ENCODE assay signal across 1 cellular context in the genomic region with DNA sequence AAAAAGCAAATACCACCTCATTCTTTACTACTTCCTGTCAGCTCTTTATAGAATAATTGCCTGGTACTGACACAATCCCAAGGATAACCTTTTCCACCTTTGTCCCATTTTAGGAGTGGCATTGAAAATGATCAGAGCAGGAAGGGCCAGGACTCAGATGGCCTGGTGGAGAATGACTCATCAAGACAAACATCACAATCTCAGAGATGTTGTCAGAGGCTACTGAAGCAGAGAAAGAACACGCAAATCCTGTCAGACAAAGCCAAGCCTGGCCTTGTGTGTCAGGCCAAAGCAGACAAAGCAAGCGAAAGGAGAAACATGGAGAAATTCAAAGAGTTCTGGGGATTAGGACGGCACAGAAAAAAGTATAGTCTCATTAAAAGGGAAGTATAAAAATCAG.
TF ChIP-seq lines count a peak whose summit lies in the region.

No MANE protein-coding gene starts in this region.

TF ChIP-seq in HepG2, 621 proteins besides CTCF, POLR2A, EP300 and RAD21 (continued from another document and continues in another):
- TF ChIP-seq, protein P1, sequence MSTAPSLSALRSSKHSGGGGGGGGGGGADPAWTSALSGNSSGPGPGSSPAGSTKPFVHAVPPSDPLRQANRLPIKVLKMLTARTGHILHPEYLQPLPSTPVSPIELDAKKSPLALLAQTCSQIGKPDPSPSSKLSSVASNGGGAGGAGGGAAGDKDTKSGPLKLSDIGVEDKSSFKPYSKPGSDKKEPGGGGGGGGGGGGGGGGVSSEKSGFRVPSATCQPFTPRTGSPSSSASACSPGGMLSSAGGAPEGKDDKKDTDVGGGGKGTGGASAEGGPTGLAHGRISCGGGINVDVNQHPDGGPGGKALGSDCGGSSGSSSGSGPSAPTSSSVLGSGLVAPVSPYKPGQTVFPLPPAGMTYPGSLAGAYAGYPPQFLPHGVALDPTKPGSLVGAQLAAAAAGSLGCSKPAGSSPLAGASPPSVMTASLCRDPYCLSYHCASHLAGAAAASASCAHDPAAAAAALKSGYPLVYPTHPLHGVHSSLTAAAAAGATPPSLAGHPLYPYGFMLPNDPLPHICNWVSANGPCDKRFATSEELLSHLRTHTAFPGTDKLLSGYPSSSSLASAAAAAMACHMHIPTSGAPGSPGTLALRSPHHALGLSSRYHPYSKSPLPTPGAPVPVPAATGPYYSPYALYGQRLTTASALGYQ (CRISPR knock-in tag; IDR thresholded peaks at IDR 0.05) = peak; percentile 94; the same call in 1 of the 2 replicates
- TF ChIP-seq ZNF350 (CRISPR knock-in tag; IDR thresholded peaks at IDR 0.05; ENCODE audit: borderline replicate concordance, low read depth) (peak; percentile 66; the same call in 1 of the 2 replicates), MAFG (CRISPR knock-in tag; IDR thresholded peaks at IDR 0.05) (no peak), HES4 (CRISPR knock-in tag; IDR thresholded peaks at IDR 0.05; ENCODE audit: borderline replicate concordance) (no peak), ZNF12 (CRISPR knock-in tag; IDR thresholded peaks at IDR 0.05) (peak; percentile 60; the same call in 1 of the 2 replicates), KDM4B (CRISPR knock-in tag; IDR thresholded peaks at IDR 0.05) (peak; percentile 69; the same call in 1 of the 2 replicates), SIN3A (IDR thresholded peaks at IDR 0.05; ENCODE audit: borderline replicate concordance, low read depth, low read length) (0 out of 2 replicates have a peak, but pooled peaks have one; percentile 46), TBX3 (IDR thresholded peaks at IDR 0.05; ENCODE audit: borderline replicate concordance) (peak; percentile 36; the same call in 1 of the 2 replicates), KDM1A (CRISPR knock-in tag; IDR thresholded peaks at IDR 0.05) (no peak), ZNF7 (CRISPR knock-in tag; IDR thresholded peaks at IDR 0.05) (0 out of 2 replicates have a peak, but pooled peaks have one; percentile 1), NFATC3 (CRISPR knock-in tag; IDR thresholded peaks at IDR 0.05) (no peak), DNMT3B (CRISPR knock-in tag; conservative IDR thresholded peaks at IDR 0.05) (peak; percentile 57; the same call in 1 of the 2 replicates), BCL6 (CRISPR knock-in tag; IDR thresholded peaks at IDR 0.05) (peak; percentile 81), ZNF430 (CRISPR knock-in tag; IDR thresholded peaks at IDR 0.05) (peak; percentile 41; the same call in 1 of the 2 replicates), ELF4 (CRISPR knock-in tag; IDR thresholded peaks at IDR 0.05; ENCODE audit: borderline replicate concordance) (no peak), NCOR1 (IDR thresholded peaks at IDR 0.05; ENCODE audit: borderline replicate concordance, low read length) (peak; percentile 28; the same call in 1 of the 2 replicates), SP5 (CRISPR knock-in tag; IDR thresholded peaks at IDR 0.05; ENCODE audit: borderline replicate concordance, low read depth) (peak; percentile 84), ZNF678 (CRISPR knock-in tag; IDR thresholded peaks at IDR 0.05) (no peak), AGO2 (optimal IDR thresholded peaks at IDR 0.05; ENCODE audit: low read depth, low read length) (no peak), ZNF577 (CRISPR knock-in tag; IDR thresholded peaks at IDR 0.05; ENCODE audit: borderline replicate concordance, low read depth) (no peak), FOXK2 (IDR thresholded peaks at IDR 0.05) (no peak), BHLHE40 (IDR thresholded peaks at IDR 0.05; ENCODE audit: low read length) (no peak), MAFF (IDR thresholded peaks at IDR 0.05; ENCODE audit: low read depth, low read length) (no peak), NKX3-1 (CRISPR knock-in tag; IDR thresholded peaks at IDR 0.05) (no peak), KLF9 (CRISPR knock-in tag; IDR thresholded peaks at IDR 0.05; ENCODE audit: low read depth) (no peak), ZNF253 (CRISPR knock-in tag; IDR thresholded peaks at IDR 0.05; ENCODE audit: borderline replicate concordance) (no peak), SPEN (CRISPR knock-in tag; IDR thresholded peaks at IDR 0.05; ENCODE audit: low read depth) (no peak), ZFP62 (CRISPR knock-in tag; IDR thresholded peaks at IDR 0.05) (no peak), ZFX (CRISPR knock-in tag; IDR thresholded peaks at IDR 0.05; ENCODE audit: low read depth) (peak; percentile 63; the same call in 1 of the 2 replicates), ZFP82 (CRISPR knock-in tag; IDR thresholded peaks at IDR 0.05; ENCODE audit: borderline replicate concordance) (no peak), SYNCRIP (IDR thresholded peaks at IDR 0.05; ENCODE audit: insufficient read depth, low read depth, low read length) (no peak), PLRG1 (conservative IDR thresholded peaks at IDR 0.05) (no peak), ZMYM4 (CRISPR knock-in tag; IDR thresholded peaks at IDR 0.05) (peak; percentile 80), ARID2 (CRISPR knock-in tag; IDR thresholded peaks at IDR 0.05; ENCODE audit: borderline replicate concordance) (no peak), FIP1L1 (IDR thresholded peaks at IDR 0.05; ENCODE audit: borderline replicate concordance, insufficient read depth, low read depth, low read length) (no peak), ZNF501 (CRISPR knock-in tag; IDR thresholded peaks at IDR 0.05) (0 out of 2 replicates have a peak, but pooled peaks have one; percentile 45), SNRNP70 (IDR thresholded peaks at IDR 0.05; ENCODE audit: low read depth, low read length) (no peak), SP140L (CRISPR knock-in tag; IDR thresholded peaks at IDR 0.05; ENCODE audit: borderline replicate concordance) (no peak), SP4 (CRISPR knock-in tag; IDR thresholded peaks at IDR 0.05) (no peak), HMGA1 (CRISPR knock-in tag; conservative IDR thresholded peaks at IDR 0.05) (no peak), NFE2L2 (IDR thresholded peaks at IDR 0.05; ENCODE audit: low read length) (peak; percentile 74; the same call in 1 of the 2 replicates), TBP (CRISPR knock-in tag; IDR thresholded peaks at IDR 0.05) (no peak), ZNF703 (CRISPR knock-in tag; IDR thresholded peaks at IDR 0.05; ENCODE audit: borderline replicate concordance) (no peak), MED13 (CRISPR knock-in tag; IDR thresholded peaks at IDR 0.05) (0 out of 2 replicates have a peak, but pooled peaks have one; percentile 62)
- TF ChIP-seq, protein P2, sequence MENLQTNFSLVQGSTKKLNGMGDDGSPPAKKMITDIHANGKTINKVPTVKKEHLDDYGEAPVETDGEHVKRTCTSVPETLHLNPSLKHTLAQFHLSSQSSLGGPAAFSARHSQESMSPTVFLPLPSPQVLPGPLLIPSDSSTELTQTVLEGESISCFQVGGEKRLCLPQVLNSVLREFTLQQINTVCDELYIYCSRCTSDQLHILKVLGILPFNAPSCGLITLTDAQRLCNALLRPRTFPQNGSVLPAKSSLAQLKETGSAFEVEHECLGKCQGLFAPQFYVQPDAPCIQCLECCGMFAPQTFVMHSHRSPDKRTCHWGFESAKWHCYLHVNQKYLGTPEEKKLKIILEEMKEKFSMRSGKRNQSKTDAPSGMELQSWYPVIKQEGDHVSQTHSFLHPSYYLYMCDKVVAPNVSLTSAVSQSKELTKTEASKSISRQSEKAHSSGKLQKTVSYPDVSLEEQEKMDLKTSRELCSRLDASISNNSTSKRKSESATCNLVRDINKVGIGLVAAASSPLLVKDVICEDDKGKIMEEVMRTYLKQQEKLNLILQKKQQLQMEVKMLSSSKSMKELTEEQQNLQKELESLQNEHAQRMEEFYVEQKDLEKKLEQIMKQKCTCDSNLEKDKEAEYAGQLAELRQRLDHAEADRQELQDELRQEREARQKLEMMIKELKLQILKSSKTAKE (CRISPR knock-in tag; IDR thresholded peaks at IDR 0.05; ENCODE audit: borderline replicate concordance) = peak; percentile 74
- TF ChIP-seq, protein P3, sequence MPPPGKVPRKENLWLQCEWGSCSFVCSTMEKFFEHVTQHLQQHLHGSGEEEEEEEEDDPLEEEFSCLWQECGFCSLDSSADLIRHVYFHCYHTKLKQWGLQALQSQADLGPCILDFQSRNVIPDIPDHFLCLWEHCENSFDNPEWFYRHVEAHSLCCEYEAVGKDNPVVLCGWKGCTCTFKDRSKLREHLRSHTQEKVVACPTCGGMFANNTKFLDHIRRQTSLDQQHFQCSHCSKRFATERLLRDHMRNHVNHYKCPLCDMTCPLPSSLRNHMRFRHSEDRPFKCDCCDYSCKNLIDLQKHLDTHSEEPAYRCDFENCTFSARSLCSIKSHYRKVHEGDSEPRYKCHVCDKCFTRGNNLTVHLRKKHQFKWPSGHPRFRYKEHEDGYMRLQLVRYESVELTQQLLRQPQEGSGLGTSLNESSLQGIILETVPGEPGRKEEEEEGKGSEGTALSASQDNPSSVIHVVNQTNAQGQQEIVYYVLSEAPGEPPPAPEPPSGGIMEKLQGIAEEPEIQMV (CRISPR knock-in tag; IDR thresholded peaks at IDR 0.05; ENCODE audit: low read depth) = no peak
- TF ChIP-seq, protein P4, sequence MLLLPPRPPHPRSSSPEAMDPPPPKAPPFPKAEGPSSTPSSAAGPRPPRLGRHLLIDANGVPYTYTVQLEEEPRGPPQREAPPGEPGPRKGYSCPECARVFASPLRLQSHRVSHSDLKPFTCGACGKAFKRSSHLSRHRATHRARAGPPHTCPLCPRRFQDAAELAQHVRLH (CRISPR knock-in tag; IDR thresholded peaks at IDR 0.05; ENCODE audit: borderline replicate concordance, low read depth) = peak; percentile 30; the same call in 1 of the 2 replicates
- TF ChIP-seq, protein P5, sequence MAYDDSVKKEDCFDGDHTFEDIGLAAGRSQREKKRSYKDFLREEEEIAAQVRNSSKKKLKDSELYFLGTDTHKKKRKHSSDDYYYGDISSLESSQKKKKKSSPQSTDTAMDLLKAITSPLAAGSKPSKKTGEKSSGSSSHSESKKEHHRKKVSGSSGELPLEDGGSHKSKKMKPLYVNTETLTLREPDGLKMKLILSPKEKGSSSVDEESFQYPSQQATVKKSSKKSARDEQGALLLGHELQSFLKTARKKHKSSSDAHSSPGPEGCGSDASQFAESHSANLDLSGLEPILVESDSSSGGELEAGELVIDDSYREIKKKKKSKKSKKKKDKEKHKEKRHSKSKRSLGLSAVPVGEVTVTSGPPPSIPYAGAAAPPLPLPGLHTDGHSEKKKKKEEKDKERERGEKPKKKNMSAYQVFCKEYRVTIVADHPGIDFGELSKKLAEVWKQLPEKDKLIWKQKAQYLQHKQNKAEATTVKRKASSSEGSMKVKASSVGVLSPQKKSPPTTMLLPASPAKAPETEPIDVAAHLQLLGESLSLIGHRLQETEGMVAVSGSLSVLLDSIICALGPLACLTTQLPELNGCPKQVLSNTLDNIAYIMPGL (CRISPR knock-in tag; IDR thresholded peaks at IDR 0.05; ENCODE audit: borderline replicate concordance in 1 of 2, low read depth in 1 of 2) = no peak
- TF ChIP-seq, protein P6, sequence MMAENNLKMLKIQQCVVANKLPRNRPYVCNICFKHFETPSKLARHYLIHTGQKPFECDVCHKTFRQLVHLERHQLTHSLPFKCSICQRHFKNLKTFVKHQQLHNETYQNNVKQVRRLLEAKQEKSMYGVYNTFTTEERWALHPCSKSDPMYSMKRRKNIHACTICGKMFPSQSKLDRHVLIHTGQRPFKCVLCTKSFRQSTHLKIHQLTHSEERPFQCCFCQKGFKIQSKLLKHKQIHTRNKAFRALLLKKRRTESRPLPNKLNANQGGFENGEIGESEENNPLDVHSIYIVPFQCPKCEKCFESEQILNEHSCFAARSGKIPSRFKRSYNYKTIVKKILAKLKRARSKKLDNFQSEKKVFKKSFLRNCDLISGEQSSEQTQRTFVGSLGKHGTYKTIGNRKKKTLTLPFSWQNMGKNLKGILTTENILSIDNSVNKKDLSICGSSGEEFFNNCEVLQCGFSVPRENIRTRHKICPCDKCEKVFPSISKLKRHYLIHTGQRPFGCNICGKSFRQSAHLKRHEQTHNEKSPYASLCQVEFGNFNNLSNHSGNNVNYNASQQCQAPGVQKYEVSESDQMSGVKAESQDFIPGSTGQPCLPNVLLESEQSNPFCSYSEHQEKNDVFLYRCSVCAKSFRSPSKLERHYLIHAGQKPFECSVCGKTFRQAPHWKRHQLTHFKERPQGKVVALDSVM (CRISPR knock-in tag; IDR thresholded peaks at IDR 0.05) = no peak
- TF ChIP-seq, protein P7, sequence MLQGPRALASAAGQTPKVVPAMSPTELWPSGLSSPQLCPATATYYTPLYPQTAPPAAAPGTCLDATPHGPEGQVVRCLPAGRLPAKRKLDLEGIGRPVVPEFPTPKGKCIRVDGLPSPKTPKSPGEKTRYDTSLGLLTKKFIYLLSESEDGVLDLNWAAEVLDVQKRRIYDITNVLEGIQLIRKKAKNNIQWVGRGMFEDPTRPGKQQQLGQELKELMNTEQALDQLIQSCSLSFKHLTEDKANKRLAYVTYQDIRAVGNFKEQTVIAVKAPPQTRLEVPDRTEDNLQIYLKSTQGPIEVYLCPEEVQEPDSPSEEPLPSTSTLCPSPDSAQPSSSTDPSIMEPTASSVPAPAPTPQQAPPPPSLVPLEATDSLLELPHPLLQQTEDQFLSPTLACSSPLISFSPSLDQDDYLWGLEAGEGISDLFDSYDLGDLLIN (CRISPR knock-in tag; IDR thresholded peaks at IDR 0.05; ENCODE audit: borderline replicate concordance) = no peak
- TF ChIP-seq, protein P8, sequence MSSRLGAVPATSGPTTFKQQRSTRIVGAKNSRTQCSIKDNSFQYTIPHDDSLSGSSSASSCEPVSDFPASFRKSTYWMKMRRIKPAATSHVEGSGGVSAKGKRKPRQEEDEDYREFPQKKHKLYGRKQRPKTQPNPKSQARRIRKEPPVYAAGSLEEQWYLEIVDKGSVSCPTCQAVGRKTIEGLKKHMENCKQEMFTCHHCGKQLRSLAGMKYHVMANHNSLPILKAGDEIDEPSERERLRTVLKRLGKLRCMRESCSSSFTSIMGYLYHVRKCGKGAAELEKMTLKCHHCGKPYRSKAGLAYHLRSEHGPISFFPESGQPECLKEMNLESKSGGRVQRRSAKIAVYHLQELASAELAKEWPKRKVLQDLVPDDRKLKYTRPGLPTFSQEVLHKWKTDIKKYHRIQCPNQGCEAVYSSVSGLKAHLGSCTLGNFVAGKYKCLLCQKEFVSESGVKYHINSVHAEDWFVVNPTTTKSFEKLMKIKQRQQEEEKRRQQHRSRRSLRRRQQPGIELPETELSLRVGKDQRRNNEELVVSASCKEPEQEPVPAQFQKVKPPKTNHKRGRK (CRISPR knock-in tag; IDR thresholded peaks at IDR 0.05) = no peak
- TF ChIP-seq, protein P9, sequence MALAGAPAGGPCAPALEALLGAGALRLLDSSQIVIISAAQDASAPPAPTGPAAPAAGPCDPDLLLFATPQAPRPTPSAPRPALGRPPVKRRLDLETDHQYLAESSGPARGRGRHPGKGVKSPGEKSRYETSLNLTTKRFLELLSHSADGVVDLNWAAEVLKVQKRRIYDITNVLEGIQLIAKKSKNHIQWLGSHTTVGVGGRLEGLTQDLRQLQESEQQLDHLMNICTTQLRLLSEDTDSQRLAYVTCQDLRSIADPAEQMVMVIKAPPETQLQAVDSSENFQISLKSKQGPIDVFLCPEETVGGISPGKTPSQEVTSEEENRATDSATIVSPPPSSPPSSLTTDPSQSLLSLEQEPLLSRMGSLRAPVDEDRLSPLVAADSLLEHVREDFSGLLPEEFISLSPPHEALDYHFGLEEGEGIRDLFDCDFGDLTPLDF (CRISPR knock-in tag; IDR thresholded peaks at IDR 0.05) = no peak
